23 cellular contexts compared by ENCODE assay signal in genomic region chr1:156196445-156196844, GRCh38. TPM values are rescaled to one million over a fixed set of nuclear protein-coding genes. Genes with fewer than 3 reads are reported as not detected.
DNase-seq lines count a peak whose midpoint lies in the region; ATAC-seq and TF ChIP-seq lines count a peak whose summit lies in the region.
"Had no signal": no experiment of that assay in that cellular context is flagged by ENCODE, and none has a peak within 500 bp of the region (broad histone marks: within the 10 kb centered on the region; RNA-seq: fewer than 3 reads in every experiment).

No MANE protein-coding gene starts in this region.

- H3K27me3 Mint-ChIP-seq in activated CD4-positive, alpha-beta T cell treated with anti-CD3 and anti-CD28 coated beads, Interleukin-2, amount 10 ng/mL, durations not matched to agents 7 days and 5 days = no peaks in the 10 kb centered on the region
- H3K27me3 Mint-ChIP-seq in CD8-positive, alpha-beta T cell (ENCODE audit: low read depth) = no peaks in the 10 kb centered on the region
- H3K27me3 Mint-ChIP-seq in activated naive CD8-positive, alpha-beta T cell treated with anti-CD3 and anti-CD28 coated beads for 36 hours = no peaks in the 10 kb centered on the region
- H3K27me3 Mint-ChIP-seq in naive thymus-derived CD4-positive, alpha-beta T cell = no peaks in the 10 kb centered on the region
- peaks cover 0 to 1% (median 0%) of the 10 kb centered on the region in 3 donors for H3K27me3 Mint-ChIP-seq in CD14-positive monocyte (ENCODE audit: low read depth in 3 of 3)

- peaks cover 46% of the 10 kb centered on the region for H3K36me3 Mint-ChIP-seq in activated CD4-positive, alpha-beta T cell treated with anti-CD3 and anti-CD28 coated beads, Interleukin-2, amount 10 ng/mL, durations not matched to agents 7 days and 5 days (ENCODE audit: low read depth)
- peaks cover 49% of the 10 kb centered on the region for H3K36me3 Mint-ChIP-seq in CD8-positive, alpha-beta T cell
- H3K36me3 Mint-ChIP-seq in activated naive CD8-positive, alpha-beta T cell treated with anti-CD3 and anti-CD28 coated beads for 36 hours = peaks cover 50% of the 10 kb centered on the region
- H3K36me3 Mint-ChIP-seq in naive thymus-derived CD4-positive, alpha-beta T cell = peaks cover 8 to 33% (median 14%) of the 10 kb centered on the region in 5 donors
- peaks cover 28 to 49% of the 10 kb centered on the region in 2 donors for H3K36me3 Mint-ChIP-seq in CD14-positive monocyte

- no peak for TF ChIP-seq CTCF in CD8-positive, alpha-beta T cell (IDR thresholded peaks at IDR 0.05)
- no peak for TF ChIP-seq CTCF in CD14-positive monocyte (IDR thresholded peaks at IDR 0.05)

- no peak overlapping the region for H3K4me3 Mint-ChIP-seq in activated CD4-positive, alpha-beta T cell treated with anti-CD3 and anti-CD28 coated beads, Interleukin-2, amount 10 ng/mL, durations not matched to agents 7 days and 5 days
- H3K4me3 Mint-ChIP-seq in CD8-positive, alpha-beta T cell = peak overlapping the region; percentile 50
- peak overlapping the region; percentile 100 for H3K4me3 Mint-ChIP-seq in activated naive CD8-positive, alpha-beta T cell treated with anti-CD3 and anti-CD28 coated beads for 36 hours
- H3K4me3 Mint-ChIP-seq in naive thymus-derived CD4-positive, alpha-beta T cell = peak overlapping the region in 6 of 10 donors; percentile 6 to 96 (median 50)
- H3K4me3 Mint-ChIP-seq in CD14-positive monocyte = no peak overlapping the region

- H3K36me3 ChIP-seq in CD8-positive, alpha-beta T cell (ENCODE audit: insufficient read depth, low read length) = peaks cover 9% of the 10 kb centered on the region
- peaks cover 0 to 31% (median 10%) of the 10 kb centered on the region in 3 experiments for H3K36me3 ChIP-seq in naive thymus-derived CD4-positive, alpha-beta T cell (ENCODE audit: control insufficient read depth in 2 of 3, insufficient read depth in 3 of 3, low read length in 3 of 3)

- H3K9me3 ChIP-seq in CD8-positive, alpha-beta T cell (ENCODE audit: low read length) = no peaks in the 10 kb centered on the region
- H3K9me3 ChIP-seq in naive thymus-derived CD4-positive, alpha-beta T cell (ENCODE audit: control insufficient read depth in 2 of 3, low read length in 3 of 3) = no peaks in the 10 kb centered on the region
- H3K9me3 ChIP-seq: A549, BE2C, mucosa of descending colon, SJSA1 had no signal

- CTCF ChIA-PET in activated CD4-positive, alpha-beta T cell treated with anti-CD3 and anti-CD28 coated beads, Interleukin-2, amount 10 ng/mL, durations not matched to agents 7 days and 5 days (lab: Charles Lee) = interaction anchor here (0.6 to 3.3 kb wide), 6 partner anchors 10 to 275 kb away, joined by 3 to 30 read pairs (median 4); partner anchors contain the start of gene PMF1
- CTCF ChIA-PET in CD8-positive, alpha-beta T cell (lab: Charles Lee) = interaction anchor here (0.5 to 2.0 kb wide), 5 partner anchors 13 to 99 kb away, joined by 3 to 7 read pairs (median 3); no protein-coding TSS in a partner anchor
- CTCF ChIA-PET in naive thymus-derived CD4-positive, alpha-beta T cell (lab: Charles Lee) = interaction anchor here (0.7 kb wide), 1 partner anchor 28 kb away, joined by 3 read pairs; no protein-coding TSS in a partner anchor

- H3K27ac ChIP-seq in CD8-positive, alpha-beta T cell (ENCODE audit: low read depth, low read length) = no peak overlapping the region
- H3K27ac ChIP-seq in naive thymus-derived CD4-positive, alpha-beta T cell (ENCODE audit: low read depth, low read length) = no peak overlapping the region
- H3K27ac ChIP-seq: A549, SJSA1 had no signal

- H3K27ac Mint-ChIP-seq in activated CD4-positive, alpha-beta T cell treated with anti-CD3 and anti-CD28 coated beads, Interleukin-2, amount 10 ng/mL, durations not matched to agents 7 days and 5 days = peak overlapping the region; percentile 15
- H3K27ac Mint-ChIP-seq in CD8-positive, alpha-beta T cell = no peak overlapping the region
- H3K27ac Mint-ChIP-seq in activated naive CD8-positive, alpha-beta T cell treated with anti-CD3 and anti-CD28 coated beads for 36 hours = peak overlapping the region; percentile 57
- peak overlapping the region in 2 of 9 donors; percentile 14 to 63 for H3K27ac Mint-ChIP-seq in naive thymus-derived CD4-positive, alpha-beta T cell
- no peak overlapping the region for H3K27ac Mint-ChIP-seq in CD14-positive monocyte

- no peak overlapping the region for H3K4me3 ChIP-seq in CD8-positive, alpha-beta T cell (ENCODE audit: low read depth, low read length)
- no peak overlapping the region for H3K4me3 ChIP-seq in naive thymus-derived CD4-positive, alpha-beta T cell (ENCODE audit: low read length)
- H3K4me3 ChIP-seq: A549, mucosa of descending colon, SJSA1 had no signal

- no peak for ATAC-seq in CD8-positive, alpha-beta T cell
- ATAC-seq in naive thymus-derived CD4-positive, alpha-beta T cell = no peak
- ATAC-seq: A549; activated CD4-positive, CD25-positive, alpha-beta regulatory T cell treated with anti-CD3 and anti-CD28 coated beads, Interleukin-2, amount 50 U/mL, for 24 hours; mucosa of descending colon had no signal

- intact Hi-C loops in CD8-positive, alpha-beta T cell (cut with DNase I, micrococcal nuclease) = no loop called here
- intact Hi-C loops in naive thymus-derived CD4-positive, alpha-beta T cell (cut with micrococcal nuclease) = loop anchor here in 1 of 2 donors (10.0 kb wide), 1 partner anchor 1972 kb away; the partner anchor contains the start of gene UBAP2L
- intact Hi-C loops in CD14-positive monocyte (cut with micrococcal nuclease) = no loop called here

- H3K4me1 Mint-ChIP-seq in activated CD4-positive, alpha-beta T cell treated with anti-CD3 and anti-CD28 coated beads, Interleukin-2, amount 10 ng/mL, durations not matched to agents 7 days and 5 days = peaks cover 77% of the 10 kb centered on the region
- H3K4me1 Mint-ChIP-seq in CD8-positive, alpha-beta T cell (ENCODE audit: low read depth) = peaks cover 66% of the 10 kb centered on the region
- H3K4me1 Mint-ChIP-seq in activated naive CD8-positive, alpha-beta T cell treated with anti-CD3 and anti-CD28 coated beads for 36 hours = peaks cover 70% of the 10 kb centered on the region
- peaks cover 38 to 74% (median 64%) of the 10 kb centered on the region in 7 donors for H3K4me1 Mint-ChIP-seq in naive thymus-derived CD4-positive, alpha-beta T cell
- H3K4me1 Mint-ChIP-seq in CD14-positive monocyte = peaks cover 57% of the 10 kb centered on the region

- H3K9me3 Mint-ChIP-seq in activated CD4-positive, alpha-beta T cell treated with anti-CD3 and anti-CD28 coated beads, Interleukin-2, amount 10 ng/mL, durations not matched to agents 7 days and 5 days = no peaks in the 10 kb centered on the region
- H3K9me3 Mint-ChIP-seq in CD8-positive, alpha-beta T cell = no peaks in the 10 kb centered on the region
- H3K9me3 Mint-ChIP-seq in activated naive CD8-positive, alpha-beta T cell treated with anti-CD3 and anti-CD28 coated beads for 36 hours = no peaks in the 10 kb centered on the region
- no peaks in the 10 kb centered on the region for H3K9me3 Mint-ChIP-seq in naive thymus-derived CD4-positive, alpha-beta T cell
- H3K9me3 Mint-ChIP-seq in CD14-positive monocyte = no peaks in the 10 kb centered on the region

- no peaks in the 10 kb centered on the region for H3K27me3 ChIP-seq in CD8-positive, alpha-beta T cell (ENCODE audit: insufficient read depth, low read length)
- no peaks in the 10 kb centered on the region for H3K27me3 ChIP-seq in naive thymus-derived CD4-positive, alpha-beta T cell (ENCODE audit: control insufficient read depth in 2 of 2, insufficient read depth in 2 of 2, low read length in 2 of 2)
- H3K27me3 ChIP-seq: BE2C, SJSA1 had no signal

- POLR2A ChIA-PET in activated CD4-positive, alpha-beta T cell treated with anti-CD3 and anti-CD28 coated beads, Interleukin-2, amount 10 ng/mL, durations not matched to agents 7 days and 5 days (lab: Charles Lee) = interaction anchor here (0.8 kb wide), 1 partner anchor 21 kb away, joined by 3 read pairs; no protein-coding TSS in a partner anchor
- POLR2A ChIA-PET in CD8-positive, alpha-beta T cell (lab: Charles Lee) = interaction anchor here (2.4 kb wide), 1 partner anchor 16 kb away, joined by 15 read pairs; the partner anchor contains the start of gene PMF1
- POLR2A ChIA-PET in naive thymus-derived CD4-positive, alpha-beta T cell (lab: Charles Lee) = interaction anchor here (0.8 to 4.7 kb wide), 3 partner anchors 9 to 17 kb away, joined by 3 to 30 read pairs (median 4); partner anchors contain the start of gene PMF1

- peaks cover 23% of the 10 kb centered on the region for H3K4me1 ChIP-seq in CD8-positive, alpha-beta T cell (ENCODE audit: insufficient read depth, low read length)
- peaks cover 12 to 40% of the 10 kb centered on the region in 2 donors for H3K4me1 ChIP-seq in naive thymus-derived CD4-positive, alpha-beta T cell (ENCODE audit: control insufficient read depth in 2 of 2, insufficient read depth in 2 of 2, low read length in 2 of 2)
- H3K4me1 ChIP-seq: BE2C had no signal

- DNase-seq in activated CD4-positive, alpha-beta T cell treated with anti-CD3 and anti-CD28 coated beads, Interleukin-2, amount 10 ng/mL, durations not matched to agents 7 days and 5 days = no peak
- no peak for DNase-seq in activated CD4-positive, alpha-beta T cell treated with anti-CD3 and anti-CD28 coated beads, Interleukin-2, amount 50 U/mL, for 1 hour
- no peak for DNase-seq in CD8-positive, alpha-beta T cell
- no peak for DNase-seq in activated naive CD8-positive, alpha-beta T cell treated with anti-CD3 and anti-CD28 coated beads for 36 hours
- no peak for DNase-seq in naive thymus-derived CD4-positive, alpha-beta T cell
- DNase-seq in SKM-1 (lab: John Stamatoyannopoulos, UW; ENCODE audit: unreplicated experiment) (no peak), CD14-positive monocyte (ENCODE audit: low spot score) (no peak), COR-L47 (lab: John Stamatoyannopoulos, UW) (no peak)
- DNase-seq: BE2C; glutamatergic neuron; mucosa of descending colon; NCI-H1417; NCI-H446 treated with DMSO at 0.1 percent for 48 hours; NK-92 treated with Interleukin-12 subunit alpha and Interleukin-12 subunit beta, amount 100 ng/mL, for 24 hours; nucleus accumbens; retina; stimulated activated CD4-positive, alpha-beta T cell treated with anti-CD3 and anti-CD28 coated beads, Interleukin-12 subunit alpha, Interleukin-12 subunit beta, amount 100 ng/mL, for 4 hours; substantia nigra; T1000 had no signal

RNA-seq across cellular contexts. Expression of gene SLC25A44, which starts 2.5 kb away (rescaled TPM):
- 10 to 100 TPM; 27.5 to 28.0 TPM for total RNA-seq in activated CD4-positive, alpha-beta T cell treated with anti-CD3 and anti-CD28 coated beads, Interleukin-2, amount 10 ng/mL, durations not matched to agents 7 days and 5 days
- total RNA-seq in CD8-positive, alpha-beta T cell = 10 to 100 TPM; 12.1 to 12.6 TPM
- 10 to 100 TPM; 55.0 to 60.7 TPM for total RNA-seq in activated naive CD8-positive, alpha-beta T cell treated with anti-CD3 and anti-CD28 coated beads for 36 hours
- total RNA-seq in naive thymus-derived CD4-positive, alpha-beta T cell = 10 to 100 TPM; 17.8 to 38.4 (median 19.6) TPM
- polyA plus RNA-seq in naive thymus-derived CD4-positive, alpha-beta T cell = 10 to 100 TPM in 1 of 2 donors, 1 to 10 TPM in 1; 8.3 to 21.2 TPM
- polyA plus RNA-seq in CD14-positive monocyte = 10 to 100 TPM; 17.1 to 28.8 TPM

RNA-seq across cellular contexts. Expression of gene PMF1, which starts 16.4 kb away (rescaled TPM):
- 10 to 100 TPM; 72.8 to 73.4 TPM for total RNA-seq in activated CD4-positive, alpha-beta T cell treated with anti-CD3 and anti-CD28 coated beads, Interleukin-2, amount 10 ng/mL, durations not matched to agents 7 days and 5 days
- total RNA-seq in CD8-positive, alpha-beta T cell = 10 to 100 TPM; 72.1 to 74.4 TPM
- total RNA-seq in activated naive CD8-positive, alpha-beta T cell treated with anti-CD3 and anti-CD28 coated beads for 36 hours = 10 to 100 TPM; 83.4 to 87.3 TPM
- total RNA-seq in naive thymus-derived CD4-positive, alpha-beta T cell = 10 to 100 TPM; 42.2 to 76.1 (median 58.2) TPM
- 10 to 100 TPM; 72.4 to 81.2 TPM for polyA plus RNA-seq in naive thymus-derived CD4-positive, alpha-beta T cell
- polyA plus RNA-seq in CD14-positive monocyte = 10 to 100 TPM; 86.1 to 90.4 TPM

RNA-seq across cellular contexts. Expression of gene SEMA4A, which starts 43.1 kb away (rescaled TPM):
- total RNA-seq in activated CD4-positive, alpha-beta T cell treated with anti-CD3 and anti-CD28 coated beads, Interleukin-2, amount 10 ng/mL, durations not matched to agents 7 days and 5 days = 10 to 100 TPM; 35.3 to 37.8 TPM
- total RNA-seq in CD8-positive, alpha-beta T cell = 1 to 10 TPM; 2.9 to 4.0 TPM
- 10 to 100 TPM; 13.2 to 16.1 TPM for total RNA-seq in activated naive CD8-positive, alpha-beta T cell treated with anti-CD3 and anti-CD28 coated beads for 36 hours
- total RNA-seq in naive thymus-derived CD4-positive, alpha-beta T cell = 10 to 100 TPM in 1 of 5 experiments, 1 to 10 TPM in 4; 1.8 to 48.6 (median 3.8) TPM
- under 1 TPM; 0.06 to 0.24 TPM for polyA plus RNA-seq in naive thymus-derived CD4-positive, alpha-beta T cell
- 100 to 1,000 TPM in 1 of 2 donors, 10 to 100 TPM in 1; 72.3 to 121 TPM for polyA plus RNA-seq in CD14-positive monocyte

RNA-seq across cellular contexts. Expression of gene BGLAP, which starts 45.5 kb away (rescaled TPM):
- 1 to 10 TPM; 1.3 to 3.0 TPM for total RNA-seq in activated CD4-positive, alpha-beta T cell treated with anti-CD3 and anti-CD28 coated beads, Interleukin-2, amount 10 ng/mL, durations not matched to agents 7 days and 5 days
- total RNA-seq in CD8-positive, alpha-beta T cell = 1 to 10 TPM; 2.0 to 2.4 TPM
- total RNA-seq in activated naive CD8-positive, alpha-beta T cell treated with anti-CD3 and anti-CD28 coated beads for 36 hours = 1 to 10 TPM; 1.6 to 2.2 TPM
- 1 to 10 TPM; 2.8 to 7.4 (median 4.9) TPM for total RNA-seq in naive thymus-derived CD4-positive, alpha-beta T cell
- under 1 TPM in 1 of 2 donors, not detected in 1; 0.33 TPM for polyA plus RNA-seq in naive thymus-derived CD4-positive, alpha-beta T cell
- polyA plus RNA-seq in CD14-positive monocyte = not detected
- total RNA-seq: M059J, SJSA1 had no signal

RNA-seq across cellular contexts. Expression of gene PAQR6, which starts 51.4 kb away (rescaled TPM):
- 1 to 10 TPM; 6.2 to 7.3 TPM for total RNA-seq in activated CD4-positive, alpha-beta T cell treated with anti-CD3 and anti-CD28 coated beads, Interleukin-2, amount 10 ng/mL, durations not matched to agents 7 days and 5 days
- 1 to 10 TPM; 2.1 to 2.8 TPM for total RNA-seq in CD8-positive, alpha-beta T cell
- total RNA-seq in activated naive CD8-positive, alpha-beta T cell treated with anti-CD3 and anti-CD28 coated beads for 36 hours = 1 to 10 TPM; 4.4 to 4.9 TPM
- total RNA-seq in naive thymus-derived CD4-positive, alpha-beta T cell = 1 to 10 TPM; 1.4 to 6.2 (median 2.9) TPM
- polyA plus RNA-seq in naive thymus-derived CD4-positive, alpha-beta T cell = under 1 TPM in 1 of 2 donors, not detected in 1; 0.22 TPM
- not detected for polyA plus RNA-seq in CD14-positive monocyte

Comparison
In these comparisons a context has a peak if more than half of its experiments do, and no peak if none do; other contexts are left out.
1. H3K27ac Mint-ChIP-seq: peak in activated CD4-positive, alpha-beta T cell treated with anti-CD3 and anti-CD28 coated beads, Interleukin-2, amount 10 ng/mL, durations not matched to agents 7 days and 5 days (single experiment) and activated naive CD8-positive, alpha-beta T cell treated with anti-CD3 and anti-CD28 coated beads for 36 hours (single experiment); none in CD8-positive, alpha-beta T cell (single experiment) and CD14-positive monocyte (0 of 7).
2. H3K4me3 Mint-ChIP-seq: peak in CD8-positive, alpha-beta T cell (single experiment), activated naive CD8-positive, alpha-beta T cell treated with anti-CD3 and anti-CD28 coated beads for 36 hours (single experiment) and naive thymus-derived CD4-positive, alpha-beta T cell (6 of 10); none in activated CD4-positive, alpha-beta T cell treated with anti-CD3 and anti-CD28 coated beads, Interleukin-2, amount 10 ng/mL, durations not matched to agents 7 days and 5 days (single experiment) and CD14-positive monocyte (0 of 2).